Comparison of ENCODE assay signal across 10 cellular contexts in genomic region chr10:44311563-44311905, GRCh38.
DNase-seq lines count a peak whose midpoint lies in the region; ATAC-seq and TF ChIP-seq lines count a peak whose summit lies in the region.
"Had no signal": no experiment of that assay in that cellular context is flagged by ENCODE, and none has a peak within 500 bp of the region (broad histone marks: within the 10 kb centered on the region; RNA-seq: fewer than 3 reads in every experiment).

No MANE protein-coding gene starts in this region.

- H3K27ac Mint-ChIP-seq in WTC11 (no peak overlapping the region), immature natural killer cell (peak overlapping the region; percentile 90 to 99 (median 94))
- H3K27ac Mint-ChIP-seq: activated CD4-positive, alpha-beta memory T cell treated with anti-CD3 and anti-CD28 coated beads for 36 hours; CD4-positive, CD25-positive, alpha-beta regulatory T cell had no signal

- no peak overlapping the region for H3K27ac ChIP-seq in subcutaneous abdominal adipose tissue (ENCODE audit: low read depth, low read length)
- H3K27ac ChIP-seq in upper lobe of right lung: no peak overlapping the region
- H3K27ac ChIP-seq: ovary had no signal

- POLR2A ChIA-PET in WTC11 (lab: Charles Lee): no interaction called here

- H3K9me3 ChIP-seq in subcutaneous abdominal adipose tissue (ENCODE audit: control insufficient read depth in 5 of 5, low read length in 5 of 5) (no peaks in the 10 kb centered on the region), upper lobe of right lung (no peaks in the 10 kb centered on the region)
- H3K9me3 ChIP-seq: ovary had no signal

- ATAC-seq in WTC11 (no peak), upper lobe of right lung (no peak)

- intact Hi-C loops in upper lobe of right lung (cut with DNase I): no loop called here

- H3K4me3 Mint-ChIP-seq in WTC11: peak overlapping the region; percentile 50
- peak overlapping the region; percentile 76 to 84 (median 78) for H3K4me3 Mint-ChIP-seq in immature natural killer cell
- H3K4me3 Mint-ChIP-seq: activated CD4-positive, alpha-beta memory T cell treated with anti-CD3 and anti-CD28 coated beads for 36 hours; CD4-positive, CD25-positive, alpha-beta regulatory T cell had no signal

- H3K36me3 ChIP-seq in H7 (replicated peaks; ENCODE audit: control insufficient read depth, insufficient read depth, low read length): no peaks in the 10 kb centered on the region
- no peaks in the 10 kb centered on the region for H3K36me3 ChIP-seq in subcutaneous abdominal adipose tissue (ENCODE audit: control insufficient read depth in 5 of 5, insufficient read depth in 5 of 5, low read length in 5 of 5)
- H3K36me3 ChIP-seq in upper lobe of right lung: no peaks in the 10 kb centered on the region
- H3K36me3 ChIP-seq: ovary had no signal

- no peak overlapping the region for H3K9ac ChIP-seq in subcutaneous abdominal adipose tissue (ENCODE audit: low read length in 5 of 5)

- peaks cover 14% of the 10 kb centered on the region for H3K27me3 ChIP-seq in H7 (ENCODE audit: control insufficient read depth, insufficient read depth, low read length)
- H3K27me3 ChIP-seq in subcutaneous abdominal adipose tissue (ENCODE audit: control insufficient read depth in 5 of 5, insufficient read depth in 4 of 5, low read length in 5 of 5): no peaks in the 10 kb centered on the region
- H3K27me3 ChIP-seq in upper lobe of right lung: no peaks in the 10 kb centered on the region
- H3K27me3 ChIP-seq: ovary had no signal

- DNase-seq in H7 (no peak), WTC11 (ENCODE audit: low spot score) (no peak), immature natural killer cell (no peak), RKO (ENCODE audit: low spot score) (no peak), iPS-NIHi7 (ENCODE audit: extremely low spot score) (no peak), upper lobe of right lung (no peak)

- CTCF ChIA-PET in WTC11 (lab: Charles Lee): interaction anchor here (0.6 to 2.4 kb wide), 16 partner anchors 10 to 623 kb away, joined by 3 to 19 read pairs (median 4); no protein-coding TSS in a partner anchor

- H3K27me3 Mint-ChIP-seq in WTC11 (ENCODE audit: low read depth): peaks cover 32% of the 10 kb centered on the region
- peaks cover 11 to 19% (median 12%) of the 10 kb centered on the region in 3 donors for H3K27me3 Mint-ChIP-seq in immature natural killer cell (ENCODE audit: low read depth in 3 of 3)

- H3K36me3 Mint-ChIP-seq in WTC11 (no peaks in the 10 kb centered on the region), immature natural killer cell (no peaks in the 10 kb centered on the region)
- H3K36me3 Mint-ChIP-seq: activated CD4-positive, alpha-beta memory T cell treated with anti-CD3 and anti-CD28 coated beads for 36 hours; CD4-positive, CD25-positive, alpha-beta regulatory T cell had no signal

- peak overlapping the region; percentile 7; the same call in 1 of the 2 replicates for H3K4me3 ChIP-seq in H7 (ENCODE audit: insufficient read depth, low read depth, low read length)
- peak overlapping the region in 3 of 5 donors; percentile 16 to 58 (median 57) for H3K4me3 ChIP-seq in subcutaneous abdominal adipose tissue (ENCODE audit: low read depth in 1 of 5, low read length in 5 of 5)
- H3K4me3 ChIP-seq in upper lobe of right lung: no peak overlapping the region

- no peak for TF ChIP-seq CTCF in WTC11 (IDR thresholded peaks at IDR 0.05)
- no peak for TF ChIP-seq CTCF in upper lobe of right lung (IDR thresholded peaks at IDR 0.05)

- H3K9me3 Mint-ChIP-seq in WTC11 (peaks cover 7% of the 10 kb centered on the region; the same call in 1 of the 2 replicates), immature natural killer cell (no peaks in the 10 kb centered on the region)
- H3K9me3 Mint-ChIP-seq: activated CD4-positive, alpha-beta memory T cell treated with anti-CD3 and anti-CD28 coated beads for 36 hours had no signal

- H3K4me1 Mint-ChIP-seq in WTC11: peaks cover 26% of the 10 kb centered on the region
- H3K4me1 Mint-ChIP-seq in immature natural killer cell: peaks cover 33 to 53% of the 10 kb centered on the region in 2 donors

- H3K4me1 ChIP-seq in subcutaneous abdominal adipose tissue (ENCODE audit: control insufficient read depth in 5 of 5, insufficient read depth in 5 of 5, low read length in 5 of 5) (peaks cover 4 to 12% (median 11%) of the 10 kb centered on the region in 5 donors), upper lobe of right lung (no peaks in the 10 kb centered on the region)

TF ChIP-seq in WTC11, 78 proteins besides CTCF, POLR2A, EP300 and RAD21:
- TF ChIP-seq PRRX2 (CRISPR knock-in tag; IDR thresholded peaks at IDR 0.05) (no peak), FOXP4 (CRISPR knock-in tag; IDR thresholded peaks at IDR 0.05) (no peak), EMX1 (CRISPR knock-in tag; IDR thresholded peaks at IDR 0.05) (no peak), OVOL2 (CRISPR knock-in tag; IDR thresholded peaks at IDR 0.05; ENCODE audit: borderline replicate concordance) (no peak), ATF3 (CRISPR knock-in tag; conservative IDR thresholded peaks at IDR 0.05) (no peak), USF2 (CRISPR knock-in tag; IDR thresholded peaks at IDR 0.05) (no peak)
